Comparison of ENCODE assay signal across 10 cellular contexts in genomic region chr19:29587518-29587986, GRCh38. TPM values are rescaled to one million over a fixed set of nuclear protein-coding genes. Genes with fewer than 3 reads are reported as not detected.
DNase-seq lines count a peak whose midpoint lies in the region; ATAC-seq, FAIRE-seq and TF ChIP-seq lines count a peak whose summit lies in the region.
"Had no signal": no experiment of that assay in that cellular context is flagged by ENCODE, and none has a peak within 500 bp of the region (broad histone marks: within the 10 kb centered on the region; RNA-seq: fewer than 3 reads in every experiment).

No MANE protein-coding gene starts in this region.

- TF ChIP-seq RAD21 in GM12878 (IDR thresholded peaks at IDR 0.05; ENCODE audit: insufficient read depth, low read depth, low read length) = no peak

- H3K27me3 Mint-ChIP-seq in endothelial cell (ENCODE audit: unreplicated experiment) = peaks cover 5% of the 10 kb centered on the region

- peak overlapping the region; percentile 13 for H3K4me3 Mint-ChIP-seq in stimulated activated effector memory CD8-positive, alpha-beta T cell treated with anti-CD3 and anti-CD28 coated beads, Interleukin-12 subunit alpha, Interleukin-12 subunit beta, amount 100 ng/mL, for 72 hours
- no peak overlapping the region for H3K4me3 Mint-ChIP-seq in endothelial cell (ENCODE audit: unreplicated experiment)
- H3K4me3 Mint-ChIP-seq: B cell, nephron had no signal

- 5% methylated on average over 1 of the region's 2 CpGs for WGBS in GM12878 (ENCODE audit: insufficient coverage, insufficient replicate concordance, low lambda C conversion rate, missing lambda C conversion rate)

- peak overlapping the region; percentile 44 for H3K27ac Mint-ChIP-seq in stimulated activated effector memory CD8-positive, alpha-beta T cell treated with anti-CD3 and anti-CD28 coated beads, Interleukin-12 subunit alpha, Interleukin-12 subunit beta, amount 100 ng/mL, for 72 hours
- H3K27ac Mint-ChIP-seq in endothelial cell (ENCODE audit: unreplicated experiment) = no peak overlapping the region
- H3K27ac Mint-ChIP-seq: B cell, nephron had no signal

- ATAC-seq in GM21619 (IDR thresholded peaks at IDR 0.05; ENCODE audit: unreplicated experiment) (peak; percentile 95), GM12878 (peak; percentile 72)
- peak; percentile 100 for ATAC-seq in stimulated activated effector memory CD8-positive, alpha-beta T cell treated with anti-CD3 and anti-CD28 coated beads, Interleukin-12 subunit alpha, Interleukin-12 subunit beta, amount 100 ng/mL, for 72 hours

- TF ChIP-seq CTCF in GM12878 (IDR thresholded peaks at IDR 0.05 in 2 of 3, conservative IDR thresholded peaks at IDR 0.05 in 1 of 3; ENCODE audit: control insufficient read depth in 2 of 3, extremely low read depth in 1 of 3, insufficient read depth in 1 of 3, low read depth in 3 of 3, low read length in 3 of 3) (no peak), endothelial cell (IDR thresholded peaks at IDR 0.05; ENCODE audit: unreplicated experiment) (no peak)

- in situ Hi-C loops in GM12878 (cut with MboI) = no loop called here

- H3K4me1 Mint-ChIP-seq in stimulated activated effector memory CD8-positive, alpha-beta T cell treated with anti-CD3 and anti-CD28 coated beads, Interleukin-12 subunit alpha, Interleukin-12 subunit beta, amount 100 ng/mL, for 72 hours = peaks cover 27% of the 10 kb centered on the region
- no peaks in the 10 kb centered on the region for H3K4me1 Mint-ChIP-seq in endothelial cell (ENCODE audit: unreplicated experiment)
- H3K4me1 Mint-ChIP-seq: B cell, nephron had no signal

- no peaks in the 10 kb centered on the region; a peak in 2 of 4 replicates for H3K27me3 ChIP-seq in GM12878 (replicated peaks in 1 of 2; ENCODE audit: control insufficient read depth in 2 of 2, insufficient read depth in 2 of 2, low read length in 1 of 2)
- no peaks in the 10 kb centered on the region for H3K27me3 ChIP-seq in Karpas-422 (ENCODE audit: low read length)

- TF ChIP-seq EP300 in GM12878 (IDR thresholded peaks at IDR 0.05; ENCODE audit: borderline replicate concordance in 1 of 2, control insufficient read depth in 1 of 2, low read depth in 2 of 2, low read length in 2 of 2) = no peak

- SMC1A ChIA-PET in GM12878 (lab: Charles Lee; ENCODE audit: uncharacterized antibody, unreplicated experiment) = interaction anchor here (0.6 to 1.4 kb wide), 3 partner anchors 10 to 38 kb away, joined by 3 to 4 read pairs (median 3); no protein-coding TSS in a partner anchor

- no peak overlapping the region; the same call in 1 of the 2 replicates for H3K9ac ChIP-seq in GM12878 (ENCODE audit: control insufficient read depth, insufficient read depth, low read length)
- H3K9ac ChIP-seq in Karpas-422 (ENCODE audit: low read length) = no peak overlapping the region

- no peak for TF ChIP-seq POLR2A in GM12878 (IDR thresholded peaks at IDR 0.05; ENCODE audit: low read depth, low read length)

- BruUV-seq in GM12878 (replicated peaks; lab: Mats Ljungman, UMichigan) = no TSS peak

- H3K4me1 ChIP-seq in GM12878 (ENCODE audit: control insufficient read depth, insufficient read depth, low read length) (peaks cover 6% of the 10 kb centered on the region), Karpas-422 (ENCODE audit: low read length) (no peaks in the 10 kb centered on the region)

- H3K4me3 ChIP-seq in GM12878 (no peak overlapping the region), Karpas-422 (ENCODE audit: low read length) (no peak overlapping the region)

- CTCF ChIA-PET in GM12878 (lab: Yijun Ruan, JAX) = interaction anchor here (1.0 kb wide), 1 partner anchor 113 kb away, joined by 4 read pairs; no protein-coding TSS in a partner anchor

- RAD21 ChIA-PET in GM12878 (lab: Charles Lee; ENCODE audit: unreplicated experiment) = no interaction called here

- H3K79me2 ChIP-seq in GM12878 (ENCODE audit: control insufficient read depth, insufficient read depth, low read length) = no peaks in the 10 kb centered on the region
- H3K79me2 ChIP-seq in Karpas-422 (ENCODE audit: low read length) = no peaks in the 10 kb centered on the region

- intact Hi-C loops in GM12878 (cut with micrococcal nuclease; ENCODE audit: unreplicated experiment) = no loop called here

- H3K36me3 Mint-ChIP-seq in stimulated activated effector memory CD8-positive, alpha-beta T cell treated with anti-CD3 and anti-CD28 coated beads, Interleukin-12 subunit alpha, Interleukin-12 subunit beta, amount 100 ng/mL, for 72 hours = peaks cover 6% of the 10 kb centered on the region
- no peaks in the 10 kb centered on the region for H3K36me3 Mint-ChIP-seq in endothelial cell (ENCODE audit: low read depth, unreplicated experiment)

- no peak overlapping the region; the same call in 1 of the 2 replicates for H2AFZ ChIP-seq in GM12878 (ENCODE audit: control insufficient read depth, low read depth, low read length)
- H2AFZ ChIP-seq in Karpas-422 (ENCODE audit: low read length) = no peak overlapping the region

- H3K27ac ChIP-seq in GM12878 (ENCODE audit: control insufficient read depth, insufficient read depth) = peak overlapping the region; percentile 18; the same call in 1 of the 2 replicates
- H3K27ac ChIP-seq in Karpas-422 (ENCODE audit: low read length) = no peak overlapping the region

- FAIRE-seq in RCC 7860 (lab: Jason Lieb, UNC) (no peak), GM12878 (lab: Jason Lieb, UNC) (peak; percentile 59)

- peaks cover 2% of the 10 kb centered on the region for H3K9me3 Mint-ChIP-seq in stimulated activated effector memory CD8-positive, alpha-beta T cell treated with anti-CD3 and anti-CD28 coated beads, Interleukin-12 subunit alpha, Interleukin-12 subunit beta, amount 100 ng/mL, for 72 hours
- H3K9me3 Mint-ChIP-seq in endothelial cell (ENCODE audit: unreplicated experiment) = no peaks in the 10 kb centered on the region

- POLR2A ChIA-PET in GM12878 (lab: Charles Lee) = no interaction called here

- H4K20me1 ChIP-seq in GM12878 (ENCODE audit: control insufficient read depth, insufficient read depth) (no peaks in the 10 kb centered on the region), Karpas-422 (ENCODE audit: insufficient read depth, low read depth, low read length) (no peaks in the 10 kb centered on the region)

- H3K9me2 ChIP-seq in Karpas-422 (replicated peaks; ENCODE audit: insufficient read depth, low read length) = no peaks in the 10 kb centered on the region

- H3K4me2 ChIP-seq in GM12878 (ENCODE audit: control insufficient read depth, insufficient read depth) (no peak overlapping the region), Karpas-422 (ENCODE audit: low read depth, low read length, poor library complexity, severe bottlenecking) (no peak overlapping the region)

- DNase-seq in AG08395 (ENCODE audit: low spot score) (peak; percentile 49), RCC 7860 (ENCODE audit: low spot score) (peak; percentile 51), GM12878 (ENCODE audit: low read depth, low spot score) (peak; percentile 76), endothelial cell (ENCODE audit: low spot score) (no peak), NCI-H524 treated with DMSO at 0.1 percent for 48 hours (lab: John Stamatoyannopoulos, UW) (no peak), Karpas-422 (no peak)
- DNase-seq in stimulated activated effector memory CD8-positive, alpha-beta T cell treated with anti-CD3 and anti-CD28 coated beads, Interleukin-12 subunit alpha, Interleukin-12 subunit beta, amount 100 ng/mL, for 72 hours (ENCODE audit: low spot score in 2 of 2) = peak; percentile 40 to 83

- H3K36me3 ChIP-seq in GM12878 (ENCODE audit: control insufficient read depth in 2 of 2, insufficient read depth in 2 of 2, low read length in 1 of 2) = no peaks in the 10 kb centered on the region
- H3K36me3 ChIP-seq in Karpas-422 (ENCODE audit: insufficient read depth, low read length) = no peaks in the 10 kb centered on the region

- peaks cover 2% of the 10 kb centered on the region; the same call in 1 of the 3 replicates for H3K9me3 ChIP-seq in GM12878 (replicated peaks; ENCODE audit: control insufficient read depth, insufficient read depth, low read length)
- peaks cover 5% of the 10 kb centered on the region; the same call in 1 of the 2 replicates for H3K9me3 ChIP-seq in Karpas-422 (ENCODE audit: low read length)

TF ChIP-seq in GM12878, 131 proteins besides CTCF, POLR2A, EP300 and RAD21 (continues in another document):
- TF ChIP-seq HSF1 (IDR thresholded peaks at IDR 0.05; ENCODE audit: low read depth, low read length) (no peak), SMARCA5 (IDR thresholded peaks at IDR 0.05) (no peak), FOS (IDR thresholded peaks at IDR 0.05; ENCODE audit: borderline replicate concordance, extremely low read depth, insufficient read length) (no peak), JUNB (IDR thresholded peaks at IDR 0.05) (peak; percentile 64), CREM (IDR thresholded peaks at IDR 0.05; ENCODE audit: low read depth) (peak; percentile 23; the same call in 1 of the 2 replicates)

RNA-seq across cellular contexts. Expression of gene POP4, which starts 18.5 kb away (rescaled TPM):
- 99.8 and 103 TPM in 2 replicates for total RNA-seq in GM12878 (2013; cell fraction: nucleolus; rRNA removed)
- total RNA-seq in GM12878 (2014; rRNA removed) (128 and 132 TPM in 2 replicates), GM12878 (2014; rRNA removed; fragmentation: Illumina TruSeq; extraction: Trizol) (108 and 114 TPM in 2 replicates), GM12878 (2021) (85.1 and 93.5 TPM in 2 replicates), endothelial cell (ENCODE audit: unreplicated experiment) (48.8 TPM)
- 76.2 TPM for polyA plus RNA-seq in GM12878 (2011; ENCODE audit: low read depth)
- polyA plus RNA-seq in GM12878 (2011; rRNA removed) (118 and 132 TPM in 2 replicates), GM12878 (2014; fragmentation: Illumina TruSeq; extraction: Trizol) (113 and 118 TPM in 2 replicates), GM12878 (2014; fragmentation: Nextera tagmentation; extraction: Ambion mirVana) (10 to 100 TPM; 52.1 to 76.6 TPM), GM12878 (2014; rRNA removed) (118 and 129 TPM in 2 replicates), GM12878 (2016; fragmentation: Nextera tagmentation; extraction: Ambion mirVana) (100 to 1,000 TPM; 225 to 231 TPM)
- polyA plus RNA-seq in GM12878 (2011; cell fraction: cytosol; rRNA removed) = 94.2 and 105 TPM in 2 replicates
- 131 and 158 TPM in 2 replicates for polyA plus RNA-seq in GM12878 (2011; cell fraction: nucleus; rRNA removed)
- polyA plus RNA-seq in GM12878 (2012) = 45.0 and 65.7 TPM in 2 replicates
- polyA minus RNA-seq in GM12878 (2011; rRNA and poly(A)+ RNA removed) = 72.3 and 95.2 TPM in 2 replicates
- polyA minus RNA-seq in GM12878 (2011; cell fraction: cytosol; rRNA and poly(A)+ RNA removed) = 24.3 and 44.7 TPM in 2 replicates
- 62.3 and 73.9 TPM in 2 replicates for polyA minus RNA-seq in GM12878 (2011; cell fraction: nucleus; rRNA and poly(A)+ RNA removed)
- total RNA-seq in Karpas-422 (2014; rRNA removed; shearing (Covaris generic); ENCODE audit: low replicate concordance) = 72.7 and 92.7 TPM in 2 replicates

Comparison
In these comparisons a context has a peak if more than half of its experiments do, and no peak if none do; other contexts are left out.
1. DNase-seq: peak in AG08395 (single experiment), RCC 7860 (single experiment), GM12878 (single experiment) and stimulated activated effector memory CD8-positive, alpha-beta T cell treated with anti-CD3 and anti-CD28 coated beads, Interleukin-12 subunit alpha, Interleukin-12 subunit beta, amount 100 ng/mL, for 72 hours (2 of 2); none in endothelial cell (single experiment), NCI-H524 treated with DMSO at 0.1 percent for 48 hours (single experiment) and Karpas-422 (single experiment).
2. Peak in every context shown above with its lines, with median percentiles within 50 percentile points of each other: ATAC-seq.